ENCODE assay signal across 1 cellular context in the genomic region with DNA sequence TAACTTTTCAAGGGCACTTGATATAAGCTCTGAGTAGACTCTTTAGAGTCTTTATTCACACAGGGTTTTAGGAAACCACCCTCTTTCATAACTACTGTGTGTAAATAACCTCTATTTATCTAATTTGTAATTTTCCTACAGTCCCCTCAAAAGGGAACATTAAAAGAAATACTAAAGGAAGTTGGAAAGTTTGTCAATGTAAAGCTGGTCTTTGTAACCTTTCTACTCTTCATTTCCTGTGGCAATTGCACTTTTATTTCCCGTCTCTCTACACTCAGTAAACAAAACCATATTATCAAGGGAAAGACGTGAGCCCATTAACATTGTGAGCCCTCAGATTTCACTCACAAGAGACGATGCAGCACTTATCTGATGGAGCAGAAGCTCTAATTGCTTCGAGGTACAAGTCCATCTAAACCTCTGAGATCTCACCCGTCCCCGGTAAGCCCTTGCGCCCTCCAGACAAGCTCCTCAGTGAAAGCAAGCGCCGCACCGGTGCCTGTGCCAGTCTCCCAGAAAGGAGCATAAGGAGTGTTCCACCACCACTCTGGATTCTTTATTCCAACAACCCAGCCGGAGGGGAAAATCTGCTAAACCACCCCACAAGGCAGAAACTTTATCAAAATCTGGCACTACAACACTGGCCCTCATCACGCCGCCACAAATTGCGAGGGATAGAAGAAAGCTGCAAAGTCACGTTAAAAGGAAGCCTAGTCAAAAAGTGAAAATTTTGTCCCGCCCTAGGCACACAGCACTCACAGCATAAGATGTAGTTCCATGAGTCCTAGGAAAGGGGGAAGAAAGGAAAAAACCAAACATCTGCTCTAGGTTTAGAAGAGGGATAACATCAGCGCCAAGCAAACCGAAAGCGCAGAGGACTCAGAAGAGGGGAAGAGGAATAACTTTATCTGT.
TF ChIP-seq lines count a peak whose summit lies in the region.

No MANE protein-coding gene starts in this region.

TF ChIP-seq in HEK293T, 16 proteins besides CTCF, POLR2A, EP300 and RAD21:
- TF ChIP-seq TARDBP (IDR thresholded peaks at IDR 0.05) (no peak), ZNF384 (IDR thresholded peaks at IDR 0.05) (no peak), SP1 (IDR thresholded peaks at IDR 0.05) (no peak), FOXA1 (IDR thresholded peaks at IDR 0.05) (no peak), L3MBTL2 (conservative IDR thresholded peaks at IDR 0.05) (no peak), HDGF (IDR thresholded peaks at IDR 0.05; ENCODE audit: borderline replicate concordance) (no peak), ELF4 (IDR thresholded peaks at IDR 0.05) (no peak), CTBP1 (IDR thresholded peaks at IDR 0.05; ENCODE audit: borderline replicate concordance) (no peak), FOXM1 (IDR thresholded peaks at IDR 0.05; ENCODE audit: borderline replicate concordance) (no peak), ARNT (IDR thresholded peaks at IDR 0.05) (no peak), SUZ12 (IDR thresholded peaks at IDR 0.05) (no peak), FOXK2 (IDR thresholded peaks at IDR 0.05) (no peak), LEF1 (IDR thresholded peaks at IDR 0.05; ENCODE audit: borderline replicate concordance) (no peak), BHLHE40 (IDR thresholded peaks at IDR 0.05; ENCODE audit: borderline replicate concordance) (no peak), NFRKB (IDR thresholded peaks at IDR 0.05) (no peak)
- TF ChIP-seq, protein P1, sequence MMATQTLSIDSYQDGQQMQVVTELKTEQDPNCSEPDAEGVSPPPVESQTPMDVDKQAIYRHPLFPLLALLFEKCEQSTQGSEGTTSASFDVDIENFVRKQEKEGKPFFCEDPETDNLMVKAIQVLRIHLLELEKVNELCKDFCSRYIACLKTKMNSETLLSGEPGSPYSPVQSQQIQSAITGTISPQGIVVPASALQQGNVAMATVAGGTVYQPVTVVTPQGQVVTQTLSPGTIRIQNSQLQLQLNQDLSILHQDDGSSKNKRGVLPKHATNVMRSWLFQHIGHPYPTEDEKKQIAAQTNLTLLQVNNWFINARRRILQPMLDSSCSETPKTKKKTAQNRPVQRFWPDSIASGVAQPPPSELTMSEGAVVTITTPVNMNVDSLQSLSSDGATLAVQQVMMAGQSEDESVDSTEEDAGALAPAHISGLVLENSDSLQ (IDR thresholded peaks at IDR 0.05), result no peak
